In genomic region chr22:37269930-37270678, GRCh38 we compare ENCODE assay signal across 19 cellular contexts. TPM values are rescaled to one million over a fixed set of nuclear protein-coding genes. Genes with fewer than 3 reads are reported as not detected.
DNase-seq lines count a peak whose midpoint lies in the region; ATAC-seq, FAIRE-seq and TF ChIP-seq lines count a peak whose summit lies in the region.
"Had no signal": no experiment of that assay in that cellular context is flagged by ENCODE, and none has a peak within 500 bp of the region (broad histone marks: within the 10 kb centered on the region; RNA-seq: fewer than 3 reads in every experiment).

No MANE protein-coding gene starts in this region.

- H3K4me1 Mint-ChIP-seq in T-helper 2 cell treated with Interferon-gamma antibody and Interleukin-4, amounts not matched to agents 5 μg/mL and 100 μg/mL, for 36 hours (ENCODE audit: low read depth) = peaks cover 53% of the 10 kb centered on the region
- H3K4me1 Mint-ChIP-seq in naive thymus-derived CD8-positive, alpha-beta T cell = peaks cover 25 to 55% (median 32%) of the 10 kb centered on the region in 4 donors
- H3K4me1 Mint-ChIP-seq in activated CD4-positive, alpha-beta T cell treated with anti-CD3 and anti-CD28 coated beads, Interleukin-2, amount 10 ng/mL, durations not matched to agents 7 days and 5 days = peaks cover 61% of the 10 kb centered on the region

- H3K4me3 ChIP-seq in foreskin fibroblast (ENCODE audit: low read depth in 1 of 2, low read length in 2 of 2) = no peak overlapping the region
- H3K4me3 ChIP-seq: BLaER1, PC-9, upper lobe of left lung had no signal

- no peak overlapping the region for H3K4me3 Mint-ChIP-seq in T-helper 2 cell treated with Interferon-gamma antibody and Interleukin-4, amounts not matched to agents 5 μg/mL and 100 μg/mL, for 36 hours
- peak overlapping the region in 2 of 10 donors; percentile 13 to 23 for H3K4me3 Mint-ChIP-seq in naive thymus-derived CD8-positive, alpha-beta T cell
- H3K4me3 Mint-ChIP-seq in activated CD4-positive, alpha-beta T cell treated with anti-CD3 and anti-CD28 coated beads, Interleukin-2, amount 10 ng/mL, durations not matched to agents 7 days and 5 days = no peak overlapping the region
- H3K4me3 Mint-ChIP-seq: HFFc6 had no signal

- POLR2A ChIA-PET in naive thymus-derived CD8-positive, alpha-beta T cell (lab: Charles Lee) = interaction anchor here (0.7 to 2.4 kb wide), 5 partner anchors 8 to 45 kb away, joined by 3 to 10 read pairs (median 4); partner anchors contain the start of gene CYTH4
- POLR2A ChIA-PET in activated CD4-positive, alpha-beta T cell treated with anti-CD3 and anti-CD28 coated beads, Interleukin-2, amount 10 ng/mL, durations not matched to agents 7 days and 5 days (lab: Charles Lee) = interaction anchor here (0.6 kb wide), 1 partner anchor 44 kb away, joined by 3 read pairs; no protein-coding TSS in a partner anchor

- CTCF ChIA-PET in activated CD4-positive, alpha-beta T cell treated with anti-CD3 and anti-CD28 coated beads, Interleukin-2, amount 10 ng/mL, durations not matched to agents 7 days and 5 days (lab: Charles Lee) = interaction anchor here (1.0 to 1.4 kb wide), 3 partner anchors 10 to 71 kb away, joined by 3 to 4 read pairs (median 3); no protein-coding TSS in a partner anchor

- ATAC-seq in naive thymus-derived CD8-positive, alpha-beta T cell = no peak
- no peak for ATAC-seq in HG02642 (IDR thresholded peaks at IDR 0.05; ENCODE audit: poor library complexity, unreplicated experiment)
- ATAC-seq in HG02678 (IDR thresholded peaks at IDR 0.05; ENCODE audit: unreplicated experiment) = no peak

- H3K36me3 Mint-ChIP-seq in T-helper 2 cell treated with Interferon-gamma antibody and Interleukin-4, amounts not matched to agents 5 μg/mL and 100 μg/mL, for 36 hours (ENCODE audit: low read depth) = no peaks in the 10 kb centered on the region
- H3K36me3 Mint-ChIP-seq in naive thymus-derived CD8-positive, alpha-beta T cell = no peaks in the 10 kb centered on the region
- H3K36me3 Mint-ChIP-seq in activated CD4-positive, alpha-beta T cell treated with anti-CD3 and anti-CD28 coated beads, Interleukin-2, amount 10 ng/mL, durations not matched to agents 7 days and 5 days (ENCODE audit: low read depth) = peaks cover 2% of the 10 kb centered on the region

- TF ChIP-seq CTCF in foreskin fibroblast (IDR thresholded peaks at IDR 0.05; ENCODE audit: low read depth, low read length) = no peak

- peak; percentile 57 for FAIRE-seq in GM12891 (lab: Jason Lieb, UNC)

- no peak for DNase-seq in GM12891 (ENCODE audit: insufficient read length, low spot score)
- DNase-seq in M059J (ENCODE audit: low read depth) = peak; percentile 34
- DNase-seq in T-helper 2 cell treated with Interferon-gamma antibody and Interleukin-4, amounts not matched to agents 5 μg/mL and 100 μg/mL, for 36 hours (ENCODE audit: low spot score) = no peak
- DNase-seq in naive thymus-derived CD8-positive, alpha-beta T cell = peak in 2 of 10 donors; percentile 15 to 23
- DNase-seq in foreskin fibroblast = no peak
- DNase-seq in activated CD4-positive, alpha-beta T cell treated with anti-CD3 and anti-CD28 coated beads, Interleukin-2, amount 10 ng/mL, durations not matched to agents 7 days and 5 days = no peak
- DNase-seq: activated gamma-delta T cell; anterior cingulate cortex; DMS53; HFFc6; NCI-H146; NCI-H446 treated with DMSO at 0.1 percent for 48 hours; PC-9; stimulated activated CD4-positive, alpha-beta T cell treated with anti-CD3 and anti-CD28 coated beads, Interleukin-12 subunit alpha, Interleukin-12 subunit beta, amount 100 ng/mL, for 4 hours; upper lobe of left lung had no signal

- no peak for TF ChIP-seq POLR2A in GM12891 (IDR thresholded peaks at IDR 0.05; ENCODE audit: low read depth, low read length)

- peak overlapping the region; percentile 21 for H3K27ac Mint-ChIP-seq in T-helper 2 cell treated with Interferon-gamma antibody and Interleukin-4, amounts not matched to agents 5 μg/mL and 100 μg/mL, for 36 hours
- H3K27ac Mint-ChIP-seq in naive thymus-derived CD8-positive, alpha-beta T cell = peak overlapping the region in 6 of 10 donors; percentile 9 to 80 (median 34)
- H3K27ac Mint-ChIP-seq in activated CD4-positive, alpha-beta T cell treated with anti-CD3 and anti-CD28 coated beads, Interleukin-2, amount 10 ng/mL, durations not matched to agents 7 days and 5 days = no peak overlapping the region
- H3K27ac Mint-ChIP-seq: HFFc6 had no signal

- peaks cover 4% of the 10 kb centered on the region for H3K9me3 Mint-ChIP-seq in T-helper 2 cell treated with Interferon-gamma antibody and Interleukin-4, amounts not matched to agents 5 μg/mL and 100 μg/mL, for 36 hours
- peaks cover 0 to 3% (median 0%) of the 10 kb centered on the region in 9 donors for H3K9me3 Mint-ChIP-seq in naive thymus-derived CD8-positive, alpha-beta T cell
- H3K9me3 Mint-ChIP-seq in activated CD4-positive, alpha-beta T cell treated with anti-CD3 and anti-CD28 coated beads, Interleukin-2, amount 10 ng/mL, durations not matched to agents 7 days and 5 days = no peaks in the 10 kb centered on the region

- no peaks in the 10 kb centered on the region for H3K27me3 Mint-ChIP-seq in T-helper 2 cell treated with Interferon-gamma antibody and Interleukin-4, amounts not matched to agents 5 μg/mL and 100 μg/mL, for 36 hours (ENCODE audit: low read depth)
- no peaks in the 10 kb centered on the region for H3K27me3 Mint-ChIP-seq in naive thymus-derived CD8-positive, alpha-beta T cell
- peaks cover 13% of the 10 kb centered on the region for H3K27me3 Mint-ChIP-seq in activated CD4-positive, alpha-beta T cell treated with anti-CD3 and anti-CD28 coated beads, Interleukin-2, amount 10 ng/mL, durations not matched to agents 7 days and 5 days

TF ChIP-seq in GM12891, 5 proteins besides CTCF, POLR2A, EP300 and RAD21:
- no peak for TF ChIP-seq TAF1 (IDR thresholded peaks at IDR 0.05; ENCODE audit: low read depth, low read length)
- TF ChIP-seq POLR2AphosphoS5 (IDR thresholded peaks at IDR 0.05; ENCODE audit: low read depth, low read length) = no peak
- no peak for TF ChIP-seq SPI1 (IDR thresholded peaks at IDR 0.05; ENCODE audit: low read depth, low read length)
- TF ChIP-seq PAX5 (IDR thresholded peaks at IDR 0.05; ENCODE audit: insufficient read depth, low read length, severe bottlenecking) = no peak
- TF ChIP-seq POU2F2 (IDR thresholded peaks at IDR 0.05; ENCODE audit: low read depth, low read length) = no peak

RNA-seq across cellular contexts. Expression of gene CYTH4, which starts 12.2 kb away (rescaled TPM):
- polyA plus RNA-seq in GM12891 (2012; ENCODE audit: low read depth, missing spikeins) = 12.4 TPM
- total RNA-seq in M059J (2014; rRNA removed; shearing (Covaris generic)) = 0.25 and 0.27 TPM in 2 replicates
- 100 to 1,000 TPM; 177 to 193 TPM for total RNA-seq in naive thymus-derived CD8-positive, alpha-beta T cell
- 10 to 100 TPM; 48.9 to 60.8 (median 54.6) TPM for polyA plus RNA-seq in naive thymus-derived CD8-positive, alpha-beta T cell
- 100 to 1,000 TPM; 106 to 110 TPM for total RNA-seq in activated CD4-positive, alpha-beta T cell treated with anti-CD3 and anti-CD28 coated beads, Interleukin-2, amount 10 ng/mL, durations not matched to agents 7 days and 5 days
- total RNA-seq: PC-9 had no signal

RNA-seq across cellular contexts. Expression of gene RAC2, which starts 26.0 kb away (rescaled TPM):
- 448 TPM for polyA plus RNA-seq in GM12891 (2012; ENCODE audit: low read depth, missing spikeins)
- 3.7 and 5.0 TPM in 2 replicates for total RNA-seq in M059J (2014; rRNA removed; shearing (Covaris generic))
- 100 to 1,000 TPM; 295 to 297 TPM for total RNA-seq in naive thymus-derived CD8-positive, alpha-beta T cell
- polyA plus RNA-seq in naive thymus-derived CD8-positive, alpha-beta T cell = 1,000 to 10,000 TPM in 2 of 3 donors, 100 to 1,000 TPM in 1; 740 to 1,115 (median 1,110) TPM
- 1,000 to 10,000 TPM; 1,015 to 1,117 TPM for total RNA-seq in activated CD4-positive, alpha-beta T cell treated with anti-CD3 and anti-CD28 coated beads, Interleukin-2, amount 10 ng/mL, durations not matched to agents 7 days and 5 days

RNA-seq across cellular contexts. Expression of gene SSTR3, which starts 57.8 kb away (rescaled TPM):
- 3.7 TPM for polyA plus RNA-seq in GM12891 (2012; ENCODE audit: low read depth, missing spikeins)
- not detected in 2 replicates for total RNA-seq in M059J (2014; rRNA removed; shearing (Covaris generic))
- total RNA-seq in naive thymus-derived CD8-positive, alpha-beta T cell = 10 to 100 TPM; 13.5 to 13.7 TPM
- polyA plus RNA-seq in naive thymus-derived CD8-positive, alpha-beta T cell = 1 to 10 TPM; 2.9 to 7.3 (median 4.2) TPM
- 10 to 100 TPM; 10.1 to 10.2 TPM for total RNA-seq in activated CD4-positive, alpha-beta T cell treated with anti-CD3 and anti-CD28 coated beads, Interleukin-2, amount 10 ng/mL, durations not matched to agents 7 days and 5 days
- total RNA-seq: fibroblast of villous mesenchyme, HFFc6, PC-9 had no signal

Comparison
In these comparisons a context has a peak if more than half of its experiments do, and no peak if none do; other contexts are left out.
1. RNA of gene CYTH4, which starts 12.2 kb away (total RNA-seq): 177 to 193 TPM in naive thymus-derived CD8-positive, alpha-beta T cell and 106 to 110 TPM in activated CD4-positive, alpha-beta T cell treated with anti-CD3 and anti-CD28 coated beads, Interleukin-2, amount 10 ng/mL, durations not matched to agents 7 days and 5 days; 0.25 to 0.27 TPM in M059J; every median in the first group is over 10 times any median in the second.
2. RNA of gene RAC2, which starts 26.0 kb away (total RNA-seq): 1,015 to 1,117 TPM in activated CD4-positive, alpha-beta T cell treated with anti-CD3 and anti-CD28 coated beads, Interleukin-2, amount 10 ng/mL, durations not matched to agents 7 days and 5 days and 295 to 297 TPM in naive thymus-derived CD8-positive, alpha-beta T cell; 3.7 to 5.0 TPM in M059J; every median in the first group is over 10 times any median in the second.
3. RNA of gene SSTR3, which starts 57.8 kb away (total RNA-seq): 13.5 to 13.7 TPM in naive thymus-derived CD8-positive, alpha-beta T cell and 10.1 to 10.2 TPM in activated CD4-positive, alpha-beta T cell treated with anti-CD3 and anti-CD28 coated beads, Interleukin-2, amount 10 ng/mL, durations not matched to agents 7 days and 5 days; not detected in M059J; every median in the first group is over 10 times any median in the second.